ENCODE assay signal across 1 cellular context in the genomic region with DNA sequence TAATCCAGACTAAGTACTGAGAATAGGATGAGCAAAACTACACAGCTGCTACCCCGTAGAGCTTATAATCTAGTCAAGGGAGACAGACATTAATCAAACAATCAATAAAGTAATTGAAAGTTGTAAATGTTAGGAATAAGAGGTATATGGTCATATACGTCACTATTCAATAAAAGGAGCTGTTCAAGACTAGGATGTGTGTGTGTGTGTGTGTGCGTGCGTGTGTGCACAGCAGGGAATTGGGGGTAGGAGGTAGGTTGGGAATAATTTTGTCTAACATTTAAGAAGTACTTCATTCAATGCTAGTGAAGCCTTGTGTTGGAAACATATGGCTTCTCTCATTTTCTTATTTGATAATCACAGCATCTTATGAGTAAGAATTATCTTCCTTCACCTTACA.
TF ChIP-seq lines count a peak whose summit lies in the region.

No MANE protein-coding gene starts in this region.

TF ChIP-seq in GM23338, 12 proteins besides CTCF, POLR2A, EP300 and RAD21 (continued from another document):
- TF ChIP-seq, protein P1, sequence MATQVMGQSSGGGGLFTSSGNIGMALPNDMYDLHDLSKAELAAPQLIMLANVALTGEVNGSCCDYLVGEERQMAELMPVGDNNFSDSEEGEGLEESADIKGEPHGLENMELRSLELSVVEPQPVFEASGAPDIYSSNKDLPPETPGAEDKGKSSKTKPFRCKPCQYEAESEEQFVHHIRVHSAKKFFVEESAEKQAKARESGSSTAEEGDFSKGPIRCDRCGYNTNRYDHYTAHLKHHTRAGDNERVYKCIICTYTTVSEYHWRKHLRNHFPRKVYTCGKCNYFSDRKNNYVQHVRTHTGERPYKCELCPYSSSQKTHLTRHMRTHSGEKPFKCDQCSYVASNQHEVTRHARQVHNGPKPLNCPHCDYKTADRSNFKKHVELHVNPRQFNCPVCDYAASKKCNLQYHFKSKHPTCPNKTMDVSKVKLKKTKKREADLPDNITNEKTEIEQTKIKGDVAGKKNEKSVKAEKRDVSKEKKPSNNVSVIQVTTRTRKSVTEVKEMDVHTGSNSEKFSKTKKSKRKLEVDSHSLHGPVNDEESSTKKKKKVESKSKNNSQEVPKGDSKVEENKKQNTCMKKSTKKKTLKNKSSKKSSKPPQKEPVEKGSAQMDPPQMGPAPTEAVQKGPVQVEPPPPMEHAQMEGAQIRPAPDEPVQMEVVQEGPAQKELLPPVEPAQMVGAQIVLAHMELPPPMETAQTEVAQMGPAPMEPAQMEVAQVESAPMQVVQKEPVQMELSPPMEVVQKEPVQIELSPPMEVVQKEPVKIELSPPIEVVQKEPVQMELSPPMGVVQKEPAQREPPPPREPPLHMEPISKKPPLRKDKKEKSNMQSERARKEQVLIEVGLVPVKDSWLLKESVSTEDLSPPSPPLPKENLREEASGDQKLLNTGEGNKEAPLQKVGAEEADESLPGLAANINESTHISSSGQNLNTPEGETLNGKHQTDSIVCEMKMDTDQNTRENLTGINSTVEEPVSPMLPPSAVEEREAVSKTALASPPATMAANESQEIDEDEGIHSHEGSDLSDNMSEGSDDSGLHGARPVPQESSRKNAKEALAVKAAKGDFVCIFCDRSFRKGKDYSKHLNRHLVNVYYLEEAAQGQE (IDR thresholded peaks at IDR 0.05; ENCODE audit: unreplicated experiment): no peak
